Comparison of ENCODE assay signal across 9 cellular contexts in genomic region chr12:131912526-131913274, GRCh38. TPM values are rescaled to one million over a fixed set of nuclear protein-coding genes. Genes with fewer than 3 reads are reported as not detected.
DNase-seq lines count a peak whose midpoint lies in the region; ATAC-seq and TF ChIP-seq lines count a peak whose summit lies in the region.
"Had no signal": no experiment of that assay in that cellular context is flagged by ENCODE, and none has a peak within 500 bp of the region (broad histone marks: within the 10 kb centered on the region; RNA-seq: fewer than 3 reads in every experiment).

No MANE protein-coding gene starts in this region.

- TF ChIP-seq CTCF in BJ (IDR thresholded peaks at IDR 0.05; ENCODE audit: insufficient read depth, low read depth, low read length): no peak
- TF ChIP-seq CTCF in endodermal cell (conservative IDR thresholded peaks at IDR 0.05): peak; percentile 57

- no peak overlapping the region for H3K27ac Mint-ChIP-seq in endodermal cell

- H3K27me3 ChIP-seq in BJ (ENCODE audit: control insufficient read depth, insufficient read depth, low read length) (no peaks in the 10 kb centered on the region), endodermal cell (ENCODE audit: control insufficient read depth, insufficient read depth, low read length, poor library complexity, severe bottlenecking) (no peaks in the 10 kb centered on the region)

- no peak overlapping the region for H3K9ac ChIP-seq in endodermal cell (ENCODE audit: extremely low read depth, low read length, poor library complexity, severe bottlenecking)

- H3K36me3 ChIP-seq in BJ (ENCODE audit: control insufficient read depth, insufficient read depth, low read length): peaks cover 68% of the 10 kb centered on the region
- peaks cover 28% of the 10 kb centered on the region for H3K36me3 ChIP-seq in endodermal cell (ENCODE audit: control insufficient read depth, insufficient read depth, low read length)

- H3K27ac ChIP-seq in endodermal cell (ENCODE audit: low read depth, low read length): no peak overlapping the region

- no peak overlapping the region for H3K4me3 ChIP-seq in BJ (ENCODE audit: low read depth, low read length)
- no peak overlapping the region for H3K4me3 ChIP-seq in endodermal cell (ENCODE audit: low read length)

- peak; percentile 49 for DNase-seq in BJ (ENCODE audit: low read depth)
- DNase-seq in NCI-H69 (lab: John Stamatoyannopoulos, UW): peak; percentile 45
- DNase-seq in endodermal cell: no peak
- peak; percentile 93 for DNase-seq in myocyte (ENCODE audit: low read depth)
- no peak for DNase-seq in NCI-H2227 (lab: John Stamatoyannopoulos, UW; ENCODE audit: unreplicated experiment)
- DNase-seq in OCI-M2 (lab: John Stamatoyannopoulos, UW; ENCODE audit: unreplicated experiment): no peak

- no peak overlapping the region for H3K4me3 Mint-ChIP-seq in endodermal cell
- H3K4me3 Mint-ChIP-seq: central memory CD8-positive, alpha-beta T cell had no signal

- CTCF ChIA-PET in BJ (lab: Yijun Ruan, JAX): interaction anchor here (1.3 kb wide), 1 partner anchor 10 kb away, joined by 3 read pairs; no protein-coding TSS in a partner anchor

- ATAC-seq in HG02840 (IDR thresholded peaks at IDR 0.05; ENCODE audit: low FRiP score, unreplicated experiment) (no peak), HG03025 (IDR thresholded peaks at IDR 0.05; ENCODE audit: low FRiP score, unreplicated experiment) (no peak)

- no peaks in the 10 kb centered on the region for H3K4me1 Mint-ChIP-seq in endodermal cell
- H3K4me1 Mint-ChIP-seq: central memory CD8-positive, alpha-beta T cell had no signal

- H3K4me1 ChIP-seq in endodermal cell (ENCODE audit: control insufficient read depth, insufficient read depth, low read length): no peaks in the 10 kb centered on the region

- H3K27me3 Mint-ChIP-seq in endodermal cell (ENCODE audit: insufficient read depth): no peaks in the 10 kb centered on the region
- H3K27me3 Mint-ChIP-seq: central memory CD8-positive, alpha-beta T cell had no signal

- H3K9me3 Mint-ChIP-seq in endodermal cell: no peaks in the 10 kb centered on the region
- H3K9me3 Mint-ChIP-seq: central memory CD8-positive, alpha-beta T cell had no signal

- WGBS in endodermal cell (ENCODE audit: insufficient coverage in 1 of 2, insufficient read length in 1 of 2), 2 experiments: 86 to 93% methylated on average over 8 to 20 of the region's 20 CpGs

- H3K9me3 ChIP-seq in endodermal cell (ENCODE audit: control insufficient read depth, low read length): no peaks in the 10 kb centered on the region

- POLR2A ChIA-PET in BJ (lab: Charles Lee): interaction anchor here (0.6 kb wide), 1 partner anchor 45 kb away, joined by 3 read pairs; no protein-coding TSS in a partner anchor

- H3K36me3 Mint-ChIP-seq in endodermal cell (ENCODE audit: low read depth): peaks cover 30% of the 10 kb centered on the region

RNA-seq across cellular contexts. Expression of gene PUS1, which starts 16.4 kb away (rescaled TPM):
- 15.7 and 21.2 TPM in 2 replicates for polyA plus RNA-seq in BJ (2011; rRNA removed)
- 12.7 and 15.6 TPM in 2 replicates for polyA minus RNA-seq in BJ (2011; rRNA and poly(A)+ RNA removed)
- total RNA-seq in endodermal cell (10 to 100 TPM; 37.3 to 56.7 TPM), myocyte (10.9 and 14.3 TPM in 2 replicates)
- polyA plus RNA-seq in endodermal cell (2013, experiment 1 of 2): 20.6 TPM
- 15.2 TPM for polyA plus RNA-seq in endodermal cell (2013, experiment 2 of 2)
- polyA plus RNA-seq in myocyte (2012): 19.7 TPM

RNA-seq across cellular contexts. Expression of gene ULK1, which starts 18.3 kb away (rescaled TPM):
- polyA plus RNA-seq in BJ (2011; rRNA removed): 7.8 and 13.7 TPM in 2 replicates
- polyA minus RNA-seq in BJ (2011; rRNA and poly(A)+ RNA removed): 7.5 and 8.9 TPM in 2 replicates
- 100 to 1,000 TPM in 1 of 2 donors, 10 to 100 TPM in 1; 68.0 to 104 TPM for total RNA-seq in endodermal cell
- 50.3 TPM for polyA plus RNA-seq in endodermal cell (2013, experiment 1 of 2)
- 43.7 TPM for polyA plus RNA-seq in endodermal cell (2013, experiment 2 of 2)
- 11.2 and 21.3 TPM in 2 replicates for total RNA-seq in myocyte
- 51.0 TPM for polyA plus RNA-seq in myocyte (2012)

RNA-seq across cellular contexts. Expression of gene EP400, which starts 37.0 kb away (rescaled TPM):
- polyA plus RNA-seq in BJ (2011; rRNA removed): 2.5 and 3.2 TPM in 2 replicates
- 7.0 and 11.4 TPM in 2 replicates for polyA minus RNA-seq in BJ (2011; rRNA and poly(A)+ RNA removed)
- total RNA-seq in endodermal cell (10 to 100 TPM; 64.7 to 78.3 TPM), myocyte (9.4 and 11.9 TPM in 2 replicates)
- polyA plus RNA-seq in endodermal cell (2013, experiment 1 of 2): 42.4 TPM
- polyA plus RNA-seq in endodermal cell (2013, experiment 2 of 2): 40.7 TPM
- polyA plus RNA-seq in myocyte (2012): 22.7 TPM

Comparison
In these comparisons a context has a peak if more than half of its experiments do, and no peak if none do; other contexts are left out.
1. DNase-seq: peak in BJ (single experiment), NCI-H69 (single experiment) and myocyte (single experiment); none in endodermal cell (single experiment), NCI-H2227 (single experiment) and OCI-M2 (single experiment).